Comparison of ENCODE assay signal across 1 cellular context in genomic region chr19:1864480-1865171, GRCh38.
TF ChIP-seq lines count a peak whose summit lies in the region.

No MANE protein-coding gene starts in this region.

TF ChIP-seq in HepG2, 621 proteins besides CTCF, POLR2A, EP300 and RAD21 (continued from another document and continues in another):
- TF ChIP-seq ZNF574 (CRISPR knock-in tag; IDR thresholded peaks at IDR 0.05), result peak; percentile 74; the same call in 1 of the 2 replicates
- TF ChIP-seq HOXA7 (CRISPR knock-in tag; IDR thresholded peaks at IDR 0.05), result no peak
- TF ChIP-seq MBNL3 (CRISPR knock-in tag; conservative IDR thresholded peaks at IDR 0.05), result no peak
- no peak for TF ChIP-seq ZNF234 (CRISPR knock-in tag; conservative IDR thresholded peaks at IDR 0.05)
- no peak for TF ChIP-seq HMG20B (CRISPR knock-in tag; conservative IDR thresholded peaks at IDR 0.05)
- no peak for TF ChIP-seq ZNF878 (CRISPR knock-in tag; IDR thresholded peaks at IDR 0.05)
- TF ChIP-seq NR2F6 (IDR thresholded peaks at IDR 0.05), result peak; percentile 33; the same call in 1 of the 2 replicates
- TF ChIP-seq NR2F6 (CRISPR knock-in tag; IDR thresholded peaks at IDR 0.05), result peak; percentile 73
- peak; percentile 4; the same call in 1 of the 2 replicates for TF ChIP-seq DMAP1 (CRISPR knock-in tag; IDR thresholded peaks at IDR 0.05)
- TF ChIP-seq MXD1 (CRISPR knock-in tag; IDR thresholded peaks at IDR 0.05), result peak; percentile 20
- no peak for TF ChIP-seq E2F1 (CRISPR knock-in tag; IDR thresholded peaks at IDR 0.05)
- no peak for TF ChIP-seq TCF12 (IDR thresholded peaks at IDR 0.05)
- TF ChIP-seq TCF12 (CRISPR knock-in tag; IDR thresholded peaks at IDR 0.05), result peak; percentile 14; the same call in 1 of the 2 replicates
- TF ChIP-seq ZNF572 (CRISPR knock-in tag; IDR thresholded peaks at IDR 0.05), result peak; percentile 53
- TF ChIP-seq RBFOX2 (IDR thresholded peaks at IDR 0.05; ENCODE audit: low read depth, low read length), result peak; percentile 91
- TF ChIP-seq MZF1 (CRISPR knock-in tag; IDR thresholded peaks at IDR 0.05; ENCODE audit: borderline replicate concordance), result no peak
- TF ChIP-seq ZNF160 (CRISPR knock-in tag; IDR thresholded peaks at IDR 0.05), result 0 out of 2 replicates have a peak, but pooled peaks have one; percentile 33
- TF ChIP-seq PITX1 (CRISPR knock-in tag; IDR thresholded peaks at IDR 0.05), result peak; percentile 4; the same call in 1 of the 2 replicates
- TF ChIP-seq XBP1 (CRISPR knock-in tag; IDR thresholded peaks at IDR 0.05), result no peak
- TF ChIP-seq ZNF18 (CRISPR knock-in tag; IDR thresholded peaks at IDR 0.05; ENCODE audit: insufficient replicate concordance), result peak; percentile 42
- TF ChIP-seq HDAC2 (CRISPR knock-in tag; IDR thresholded peaks at IDR 0.05), result peak; percentile 26; the same call in 1 of the 2 replicates
- peak; percentile 35; the same call in 1 of the 2 replicates for TF ChIP-seq ATF2 (CRISPR knock-in tag; IDR thresholded peaks at IDR 0.05)
- no peak for TF ChIP-seq BCL3 (CRISPR knock-in tag; IDR thresholded peaks at IDR 0.05)
- TF ChIP-seq NPAS2 (CRISPR knock-in tag; IDR thresholded peaks at IDR 0.05; ENCODE audit: borderline replicate concordance), result 0 out of 2 replicates have a peak, but pooled peaks have one; percentile 5
- no peak for TF ChIP-seq SNAPC2 (CRISPR knock-in tag; IDR thresholded peaks at IDR 0.05)
- TF ChIP-seq ZNF274 (CRISPR knock-in tag; IDR thresholded peaks at IDR 0.05), result peak; percentile 40; the same call in 1 of the 2 replicates
- no peak for TF ChIP-seq CAMTA2 (CRISPR knock-in tag; IDR thresholded peaks at IDR 0.05; ENCODE audit: borderline replicate concordance)
- TF ChIP-seq NR0B2 (CRISPR knock-in tag; IDR thresholded peaks at IDR 0.05), result 0 out of 2 replicates have a peak, but pooled peaks have one; percentile 34
- 0 out of 2 replicates have a peak, but pooled peaks have one; percentile 48 for TF ChIP-seq ZNF292 (CRISPR knock-in tag; IDR thresholded peaks at IDR 0.05; ENCODE audit: borderline replicate concordance, low read depth)
- TF ChIP-seq HDAC6 (IDR thresholded peaks at IDR 0.05; ENCODE audit: low read depth, low read length), result no peak
- no peak for TF ChIP-seq ZNF557 (CRISPR knock-in tag; IDR thresholded peaks at IDR 0.05)
- TF ChIP-seq HNF4A (CRISPR knock-in tag; IDR thresholded peaks at IDR 0.05), result peak; percentile 8; the same call in 1 of the 2 replicates
- TF ChIP-seq MTA1 (CRISPR knock-in tag; IDR thresholded peaks at IDR 0.05; ENCODE audit: borderline replicate concordance), result no peak
- no peak for TF ChIP-seq ZNF646 (CRISPR knock-in tag; IDR thresholded peaks at IDR 0.05)
- TF ChIP-seq HES4 (CRISPR knock-in tag; IDR thresholded peaks at IDR 0.05; ENCODE audit: borderline replicate concordance), result peak; percentile 4; the same call in 1 of the 2 replicates
- no peak for TF ChIP-seq SMARCE1 (IDR thresholded peaks at IDR 0.05; ENCODE audit: borderline replicate concordance)
- TF ChIP-seq ZNF256 (CRISPR knock-in tag; conservative IDR thresholded peaks at IDR 0.05), result no peak
- peak; percentile 47 for TF ChIP-seq MED1 (CRISPR knock-in tag; IDR thresholded peaks at IDR 0.05)
- peak; percentile 58; the same call in 1 of the 2 replicates for TF ChIP-seq GATAD1 (CRISPR knock-in tag; IDR thresholded peaks at IDR 0.05)
- TF ChIP-seq AKAP8 (CRISPR knock-in tag; IDR thresholded peaks at IDR 0.05), result peak; percentile 21; the same call in 1 of the 2 replicates
- TF ChIP-seq ZSCAN31 (CRISPR knock-in tag; IDR thresholded peaks at IDR 0.05; ENCODE audit: low read depth), result peak; percentile 28; the same call in 1 of the 2 replicates
- no peak for TF ChIP-seq LCORL (IDR thresholded peaks at IDR 0.05)
- peak; percentile 68 for TF ChIP-seq LCORL (CRISPR knock-in tag; IDR thresholded peaks at IDR 0.05)
- peak; percentile 33; the same call in 1 of the 2 replicates for TF ChIP-seq BATF2 (CRISPR knock-in tag; IDR thresholded peaks at IDR 0.05)
- no peak for TF ChIP-seq NFATC3 (CRISPR knock-in tag; IDR thresholded peaks at IDR 0.05)
- TF ChIP-seq ZNF317 (CRISPR knock-in tag; IDR thresholded peaks at IDR 0.05), result 0 out of 2 replicates have a peak, but pooled peaks have one; percentile 3
- TF ChIP-seq MEF2D (CRISPR knock-in tag; IDR thresholded peaks at IDR 0.05), result no peak
- TF ChIP-seq ZNF558 (CRISPR knock-in tag; IDR thresholded peaks at IDR 0.05; ENCODE audit: borderline replicate concordance), result no peak
- no peak for TF ChIP-seq RFX5 (IDR thresholded peaks at IDR 0.05; ENCODE audit: low read depth, low read length)
- peak; percentile 77 for TF ChIP-seq TARDBP (CRISPR knock-in tag; IDR thresholded peaks at IDR 0.05)
- TF ChIP-seq ZSCAN5A (CRISPR knock-in tag; IDR thresholded peaks at IDR 0.05; ENCODE audit: borderline replicate concordance), result 0 out of 2 replicates have a peak, but pooled peaks have one; percentile 40
- TF ChIP-seq REXO4 (CRISPR knock-in tag; IDR thresholded peaks at IDR 0.05; ENCODE audit: borderline replicate concordance), result no peak
